Comparison of ENCODE assay signal across 8 cellular contexts in the genomic region with DNA sequence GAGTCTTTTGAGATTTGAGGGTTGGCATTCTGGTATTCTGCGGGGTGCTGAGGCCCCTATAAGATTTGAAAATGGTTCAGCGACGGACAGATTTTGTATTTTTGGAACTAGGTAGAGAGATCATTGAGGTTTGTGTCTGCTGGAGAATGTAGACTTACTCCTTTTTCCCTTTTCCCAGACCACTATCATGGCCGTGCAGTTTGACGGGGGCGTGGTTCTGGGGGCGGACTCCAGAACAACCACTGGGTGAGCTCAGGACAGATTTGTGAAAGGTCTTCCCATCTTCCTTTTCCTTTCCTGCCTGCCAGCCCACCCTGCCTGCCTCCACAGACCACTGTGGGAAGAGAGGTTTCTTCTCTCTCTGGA. TPM values are rescaled to one million over a fixed set of nuclear protein-coding genes. Genes with fewer than 3 reads are reported as not detected.
DNase-seq lines count a peak whose midpoint lies in the region; ATAC-seq and TF ChIP-seq lines count a peak whose summit lies in the region.

No MANE protein-coding gene starts in this region.

- H3K79me1 ChIP-seq in IMR-90 (ENCODE audit: low read depth in 1 of 2, low read length in 2 of 2): peaks cover 11 to 28% of the 10 kb centered on the region in 2 experiments; a peak in 3 of 4 replicates

- CTCF ChIA-PET in IMR-90 (lab: Yijun Ruan, JAX): interaction anchor here (1.4 kb wide), 1 partner anchor 10 kb away, joined by 5 read pairs; the partner anchor contains the start of gene PLD2
- CTCF ChIA-PET in activated CD8-positive, alpha-beta T cell treated with anti-CD3 and anti-CD28 coated beads for 36 hours (lab: Charles Lee): interaction anchor here (1.1 to 1.6 kb wide), 4 partner anchors 9 to 106 kb away, joined by 3 to 5 read pairs (median 4); partner anchors contain the start of gene CHRNE

- no peak for TF ChIP-seq POLR2A in IMR-90 (IDR thresholded peaks at IDR 0.05; ENCODE audit: low read depth, low read length)

- peak overlapping the region; percentile 97 for H3K27ac Mint-ChIP-seq in activated CD8-positive, alpha-beta T cell treated with anti-CD3 and anti-CD28 coated beads for 36 hours

- H3K27me3 Mint-ChIP-seq in activated CD8-positive, alpha-beta T cell treated with anti-CD3 and anti-CD28 coated beads for 36 hours: peaks cover 2% of the 10 kb centered on the region

- ATAC-seq in IMR-90 (ENCODE audit: low read depth) (peak; percentile 84), HG02884 (IDR thresholded peaks at IDR 0.05; ENCODE audit: unreplicated experiment) (no peak), sciatic nerve (no peak)
- no peak for ATAC-seq in activated CD8-positive, alpha-beta T cell treated with anti-CD3 and anti-CD28 coated beads for 36 hours

- peak overlapping the region; percentile 57 for H3K4me2 ChIP-seq in IMR-90 (ENCODE audit: low read depth, low read length)
- H3K4me2 ChIP-seq in osteoblast (ENCODE audit: insufficient read depth, low read length): peak overlapping the region; percentile 87

- dilution Hi-C loops in IMR-90 (cut with HindIII; ENCODE audit: low sequenced_read_pairs, unreplicated experiment): no loop called here

- H3K9ac ChIP-seq in IMR-90 (ENCODE audit: low read depth, low read length): peak overlapping the region; percentile 88

- peaks cover 20% of the 10 kb centered on the region for H3K4me1 Mint-ChIP-seq in activated CD8-positive, alpha-beta T cell treated with anti-CD3 and anti-CD28 coated beads for 36 hours (ENCODE audit: low read depth)

- H3K79me2 ChIP-seq in osteoblast (ENCODE audit: insufficient read depth, low read length): peaks cover 22% of the 10 kb centered on the region

- no TSS peak for BruUV-seq in IMR-90 (replicated peaks; lab: Mats Ljungman, UMichigan)

- H3K18ac ChIP-seq in IMR-90 (ENCODE audit: low read depth, low read length): no peak overlapping the region

- H3K9me1 ChIP-seq in IMR-90 (ENCODE audit: insufficient read depth, low read length): peaks cover 7% of the 10 kb centered on the region

- peak overlapping the region; percentile 96 for H3K4ac ChIP-seq in IMR-90 (ENCODE audit: low read depth, low read length)

- H3K4me3 ChIP-seq in IMR-90 (ENCODE audit: insufficient read depth, low read depth, low read length): peak overlapping the region; percentile 66
- peak overlapping the region; percentile 99 for H3K4me3 ChIP-seq in fibroblast of the aortic adventitia (ENCODE audit: low read depth, low read length)
- H3K4me3 ChIP-seq in osteoblast (ENCODE audit: insufficient read depth, low read length): peak overlapping the region; percentile 90

- peak overlapping the region; percentile 79 for H2BK5ac ChIP-seq in IMR-90 (ENCODE audit: low read depth, low read length, poor library complexity, severe bottlenecking)

- H3K56ac ChIP-seq in IMR-90 (ENCODE audit: extremely low read depth, insufficient read depth, low read length): peak overlapping the region; percentile 94

- peak overlapping the region; percentile 77 to 98 for H4K8ac ChIP-seq in IMR-90 (ENCODE audit: low read depth in 2 of 2, low read length in 2 of 2)

- peak overlapping the region; percentile 71 for H3K27ac ChIP-seq in IMR-90 (ENCODE audit: insufficient read depth, low read length)
- peak overlapping the region; percentile 74 for H3K27ac ChIP-seq in osteoblast (ENCODE audit: low read depth, low read length)

- intact Hi-C loops in IMR-90 (cut with micrococcal nuclease): no loop called here
- intact Hi-C loops in activated CD8-positive, alpha-beta T cell treated with anti-CD3 and anti-CD28 coated beads for 36 hours (cut with micrococcal nuclease): no loop called here
- intact Hi-C loops in sciatic nerve (cut with DNase I): no loop called here

- peak; percentile 43 for DNase-seq in DMS114 treated with DMSO at 0.1 percent for 48 hours (lab: John Stamatoyannopoulos, UW; ENCODE audit: unreplicated experiment)
- peak; percentile 35 for DNase-seq in IMR-90
- DNase-seq in activated CD8-positive, alpha-beta T cell treated with anti-CD3 and anti-CD28 coated beads for 36 hours: peak; percentile 65
- DNase-seq in fibroblast of the aortic adventitia (ENCODE audit: low read depth): peak; percentile 28
- peak; percentile 94 for DNase-seq in osteoblast (ENCODE audit: insufficient read length, low spot score, missing footprints)
- DNase-seq in Ammon's horn (ENCODE audit: low spot score): no peak
- DNase-seq in sciatic nerve (ENCODE audit: low spot score): no peak

- peak overlapping the region; percentile 100 for H2AK9ac ChIP-seq in IMR-90 (replicated peaks; ENCODE audit: low read depth, low read length, poor library complexity)

- H3K36me3 ChIP-seq in IMR-90 (ENCODE audit: control insufficient read depth, insufficient read depth, low read length) (peaks cover 17% of the 10 kb centered on the region), osteoblast (ENCODE audit: insufficient read depth, low read length) (peaks cover 18% of the 10 kb centered on the region)

- H4K5ac ChIP-seq in IMR-90 (ENCODE audit: low read depth, low read length): peak overlapping the region; percentile 66

- peaks cover 3% of the 10 kb centered on the region; the same call in 1 of the 2 replicates for H4K20me1 ChIP-seq in IMR-90 (ENCODE audit: insufficient read depth, low read length)
- H4K20me1 ChIP-seq in osteoblast (ENCODE audit: insufficient read depth, low read length): peaks cover 8% of the 10 kb centered on the region

- no peak for TF ChIP-seq CTCF in IMR-90 (conservative IDR thresholded peaks at IDR 0.05; ENCODE audit: low read depth, low read length)
- TF ChIP-seq CTCF in activated CD8-positive, alpha-beta T cell treated with anti-CD3 and anti-CD28 coated beads for 36 hours (IDR thresholded peaks at IDR 0.05): no peak
- TF ChIP-seq CTCF in fibroblast of the aortic adventitia (IDR thresholded peaks at IDR 0.05; ENCODE audit: insufficient read depth, low read length): no peak
- TF ChIP-seq CTCF in osteoblast (IDR thresholded peaks at IDR 0.05; ENCODE audit: extremely low read depth, low read depth, low read length): no peak

- H4K91ac ChIP-seq in IMR-90 (ENCODE audit: insufficient read depth, low read depth, low read length): peak overlapping the region; percentile 90; the same call in 1 of the 2 replicates

- peak overlapping the region; percentile 100; the same call in 1 of the 2 replicates for H3K14ac ChIP-seq in IMR-90 (replicated peaks; ENCODE audit: low read depth, low read length)

- H2BK120ac ChIP-seq in IMR-90 (ENCODE audit: low read depth, low read length): peak overlapping the region; percentile 64; the same call in 1 of the 2 replicates

- no peaks in the 10 kb centered on the region for H3K9me3 Mint-ChIP-seq in activated CD8-positive, alpha-beta T cell treated with anti-CD3 and anti-CD28 coated beads for 36 hours

- TF ChIP-seq RAD21 in IMR-90 (IDR thresholded peaks at IDR 0.05; ENCODE audit: low read length): no peak

- H3K4me1 ChIP-seq in IMR-90 (ENCODE audit: control insufficient read depth, insufficient read depth, low read length) (no peaks in the 10 kb centered on the region), osteoblast (ENCODE audit: insufficient read depth, low read length) (peaks cover 7% of the 10 kb centered on the region)

- H3K36me3 Mint-ChIP-seq in activated CD8-positive, alpha-beta T cell treated with anti-CD3 and anti-CD28 coated beads for 36 hours (ENCODE audit: low read depth): peaks cover 11% of the 10 kb centered on the region

- no CpG with 5 or more reads among the region's 7 CpGs for WGBS in IMR-90 (ENCODE audit: extremely low coverage in 2 of 2, insufficient read length in 1 of 2), 2 experiments

- H3K23ac ChIP-seq in IMR-90 (ENCODE audit: low read depth, low read length): peak overlapping the region; percentile 94; the same call in 1 of the 2 replicates

- H2AK5ac ChIP-seq in IMR-90 (ENCODE audit: low read depth, low read length): peak overlapping the region; percentile 96

- in situ Hi-C loops in IMR-90 (cut with MboI; ENCODE audit: low sequenced_read_pairs): no loop called here

- H2BK15ac ChIP-seq in IMR-90 (ENCODE audit: low read depth, low read length): no peak overlapping the region

- H3K27me3 ChIP-seq in IMR-90 (ENCODE audit: control insufficient read depth, insufficient read depth, low read length): no peaks in the 10 kb centered on the region
- H3K27me3 ChIP-seq in osteoblast (ENCODE audit: insufficient read depth, low read length): no peaks in the 10 kb centered on the region

- peak overlapping the region; percentile 96 for H3K4me3 Mint-ChIP-seq in activated CD8-positive, alpha-beta T cell treated with anti-CD3 and anti-CD28 coated beads for 36 hours

- POLR2A ChIA-PET in IMR-90 (lab: Charles Lee; ENCODE audit: unreplicated experiment): interaction anchor here (0.7 kb wide), 1 partner anchor 27 kb away, joined by 3 read pairs; no protein-coding TSS in a partner anchor
- POLR2A ChIA-PET in activated CD8-positive, alpha-beta T cell treated with anti-CD3 and anti-CD28 coated beads for 36 hours (lab: Charles Lee): interaction anchor here (1.2 to 1.5 kb wide), 4 partner anchors 12 to 87 kb away, joined by 3 to 4 read pairs (median 4); no protein-coding TSS in a partner anchor

- H3K9me3 ChIP-seq in IMR-90 (ENCODE audit: control insufficient read depth, insufficient read depth, low read length): no peaks in the 10 kb centered on the region
- no peaks in the 10 kb centered on the region for H3K9me3 ChIP-seq in osteoblast (ENCODE audit: low read depth, low read length)

- H2AFZ ChIP-seq in IMR-90 (replicated peaks; ENCODE audit: low read length, poor library complexity): peak overlapping the region; percentile 95
- H2AFZ ChIP-seq in osteoblast (ENCODE audit: low read length): peak overlapping the region; percentile 80

- H2BK20ac ChIP-seq in IMR-90 (ENCODE audit: low read depth, low read length): no peak overlapping the region

RNA-seq across cellular contexts. Expression of gene PSMB6, which starts 0.6 kb away (rescaled TPM):
- total RNA-seq in IMR-90 (2012; rRNA removed): 217 and 244 TPM in 2 replicates
- polyA plus RNA-seq in IMR-90 (2012; rRNA removed): 254 and 291 TPM in 2 replicates
- polyA plus RNA-seq in IMR-90 (2012; cell fraction: cytosol; rRNA removed): 313 and 446 TPM in 2 replicates
- polyA plus RNA-seq in IMR-90 (2012; cell fraction: nucleus; rRNA removed; ENCODE audit: low replicate concordance): 108 and 126 TPM in 2 replicates
- 100 to 1,000 TPM; 131 to 139 TPM for total RNA-seq in activated CD8-positive, alpha-beta T cell treated with anti-CD3 and anti-CD28 coated beads for 36 hours
- total RNA-seq in fibroblast of the aortic adventitia (ENCODE audit: low replicate concordance): 97.2 and 134 TPM in 2 replicates
- 109 and 113 TPM in 2 replicates for total RNA-seq in osteoblast
- total RNA-seq in sciatic nerve: 70.7 TPM

RNA-seq across cellular contexts. Expression of gene GLTPD2, which starts 7.8 kb away (rescaled TPM):
- total RNA-seq in IMR-90 (2012; rRNA removed): not detected in 2 replicates
- not detected in 2 replicates for polyA plus RNA-seq in IMR-90 (2012; rRNA removed)
- not detected in 2 replicates for polyA plus RNA-seq in IMR-90 (2012; cell fraction: cytosol; rRNA removed)
- polyA plus RNA-seq in IMR-90 (2012; cell fraction: nucleus; rRNA removed; ENCODE audit: low replicate concordance): not detected in 2 replicates
- total RNA-seq in activated CD8-positive, alpha-beta T cell treated with anti-CD3 and anti-CD28 coated beads for 36 hours: not detected
- total RNA-seq in fibroblast of the aortic adventitia (ENCODE audit: low replicate concordance): not detected in 2 replicates
- not detected in 2 replicates for total RNA-seq in osteoblast
- total RNA-seq in sciatic nerve: not detected

RNA-seq across cellular contexts. Expression of gene VMO1, which starts 10.4 kb away (rescaled TPM):
- total RNA-seq in IMR-90 (2012; rRNA removed) (not detected in 2 replicates), fibroblast of the aortic adventitia (ENCODE audit: low replicate concordance) (0.27 and 4.9 TPM in 2 replicates), osteoblast (0.29 TPM in 1 of 2 replicates, not detected in the other), sciatic nerve (5.4 TPM)
- 0.14 TPM in 1 of 2 replicates, not detected in the other for polyA plus RNA-seq in IMR-90 (2012; rRNA removed)
- 0.24 TPM in 1 of 2 replicates, not detected in the other for polyA plus RNA-seq in IMR-90 (2012; cell fraction: cytosol; rRNA removed)
- polyA plus RNA-seq in IMR-90 (2012; cell fraction: nucleus; rRNA removed; ENCODE audit: low replicate concordance): 0.25 TPM in 2 replicates
- not detected for total RNA-seq in activated CD8-positive, alpha-beta T cell treated with anti-CD3 and anti-CD28 coated beads for 36 hours

RNA-seq across cellular contexts. Expression of gene PLD2, which starts 10.4 kb away (rescaled TPM):
- total RNA-seq in IMR-90 (2012; rRNA removed) (9.4 and 12.5 TPM in 2 replicates), fibroblast of the aortic adventitia (ENCODE audit: low replicate concordance) (14.4 and 18.4 TPM in 2 replicates), osteoblast (18.9 and 19.9 TPM in 2 replicates), sciatic nerve (47.0 TPM)
- polyA plus RNA-seq in IMR-90 (2012; rRNA removed): 28.0 and 28.8 TPM in 2 replicates
- 12.4 and 16.5 TPM in 2 replicates for polyA plus RNA-seq in IMR-90 (2012; cell fraction: cytosol; rRNA removed)
- polyA plus RNA-seq in IMR-90 (2012; cell fraction: nucleus; rRNA removed; ENCODE audit: low replicate concordance): 159 and 191 TPM in 2 replicates
- 1 to 10 TPM; 6.2 to 6.8 TPM for total RNA-seq in activated CD8-positive, alpha-beta T cell treated with anti-CD3 and anti-CD28 coated beads for 36 hours

Comparison
In these comparisons a context has a peak if more than half of its experiments do, and no peak if none do; other contexts are left out.
1. DNase-seq: peak in DMS114 treated with DMSO at 0.1 percent for 48 hours (single experiment), IMR-90 (single experiment), activated CD8-positive, alpha-beta T cell treated with anti-CD3 and anti-CD28 coated beads for 36 hours (single experiment), fibroblast of the aortic adventitia (single experiment) and osteoblast (single experiment); none in Ammon's horn (single experiment) and sciatic nerve (single experiment).
2. Peak in every context shown above with its lines, with median percentiles within 50 percentile points of each other: H3K4me3 ChIP-seq.